ENCODE assay signal across 20 cellular contexts in the genomic region with DNA sequence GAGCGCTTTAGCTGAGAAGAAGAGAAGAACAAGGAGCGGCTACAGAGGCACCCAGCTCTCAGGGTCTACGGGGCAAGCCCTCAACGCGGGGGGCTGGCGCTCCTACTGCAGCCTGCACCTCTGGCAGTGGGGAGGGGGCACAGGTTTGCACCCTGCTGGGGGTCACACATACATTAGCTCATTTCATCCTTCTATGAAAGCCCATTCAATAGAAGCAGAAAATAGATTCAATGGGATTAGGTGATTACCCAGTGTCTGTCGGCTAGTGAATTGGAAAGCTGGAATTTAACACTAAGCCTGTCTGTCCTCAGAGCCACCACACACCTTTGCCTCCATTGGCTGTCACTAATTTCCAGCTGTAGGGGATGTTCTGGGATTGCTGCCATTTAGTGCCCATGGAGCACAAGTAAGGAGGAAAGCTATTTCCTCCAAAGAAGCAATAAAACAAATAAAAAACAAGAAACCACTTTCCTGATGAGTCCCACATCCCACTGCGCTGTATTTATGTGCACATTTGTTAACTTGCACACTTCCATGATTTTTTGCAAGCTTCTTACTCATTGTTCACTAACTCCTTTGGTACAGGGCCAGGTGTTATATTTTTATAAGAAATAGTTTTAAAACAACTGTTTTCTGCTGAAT.
DNase-seq lines count a peak whose midpoint lies in the region; ATAC-seq, FAIRE-seq and TF ChIP-seq lines count a peak whose summit lies in the region.
"Had no signal": no experiment of that assay in that cellular context is flagged by ENCODE, and none has a peak within 500 bp of the region (broad histone marks: within the 10 kb centered on the region; RNA-seq: fewer than 3 reads in every experiment).

No MANE protein-coding gene starts in this region.

- peak overlapping the region; percentile 28 for H3K27ac ChIP-seq in RWPE2 (ENCODE audit: poor library complexity, severe bottlenecking)
- H3K27ac ChIP-seq in neural progenitor cell = no peak overlapping the region
- no peak overlapping the region for H3K27ac ChIP-seq in HepG2 (ENCODE audit: extremely low read length, insufficient read depth, low read length)
- H3K27ac ChIP-seq: A549, SJSA1 had no signal

- CTCF ChIA-PET in HepG2 (lab: Yijun Ruan, JAX; ENCODE audit: low intra/inter-chr PET ratio, low total read pairs) = no interaction called here

- no peak for TF ChIP-seq CTCF in RWPE2 (IDR thresholded peaks at IDR 0.05; ENCODE audit: poor library complexity, severe bottlenecking)
- TF ChIP-seq CTCF in foreskin fibroblast (IDR thresholded peaks at IDR 0.05; ENCODE audit: low read depth, low read length) = no peak
- no peak for TF ChIP-seq CTCF in neural progenitor cell (IDR thresholded peaks at IDR 0.05)
- no peak for TF ChIP-seq CTCF in HepG2 (CRISPR knock-in tag; IDR thresholded peaks at IDR 0.05)

- H3F3A ChIP-seq in neural progenitor cell (ENCODE audit: low read depth) = peaks cover 11% of the 10 kb centered on the region

- H3K4me1 Mint-ChIP-seq in neural progenitor cell = peaks cover 45% of the 10 kb centered on the region
- peaks cover 35% of the 10 kb centered on the region for H3K4me1 Mint-ChIP-seq in stimulated activated memory B cell treated with anti-CD40 and anti-IgM and Interleukin-4, amounts not matched to agents 10 μg/mL and 1 μg/mL and 100 μg/mL, for 72 hours

- peaks cover 4% of the 10 kb centered on the region for H3K36me3 Mint-ChIP-seq in neural progenitor cell
- H3K36me3 Mint-ChIP-seq in stimulated activated memory B cell treated with anti-CD40 and anti-IgM and Interleukin-4, amounts not matched to agents 10 μg/mL and 1 μg/mL and 100 μg/mL, for 72 hours = peaks cover 46% of the 10 kb centered on the region

- no peak overlapping the region for H3K27ac Mint-ChIP-seq in neural progenitor cell
- no peak overlapping the region for H3K27ac Mint-ChIP-seq in stimulated activated memory B cell treated with anti-CD40 and anti-IgM and Interleukin-4, amounts not matched to agents 10 μg/mL and 1 μg/mL and 100 μg/mL, for 72 hours

- TF ChIP-seq EP300 in HepG2 (IDR thresholded peaks at IDR 0.05; ENCODE audit: low read depth in 2 of 2, low read length in 2 of 2) (no peak), HepG2 (CRISPR knock-in tag; IDR thresholded peaks at IDR 0.05; ENCODE audit: borderline replicate concordance) (no peak)

- H4K20me1 ChIP-seq in neural progenitor cell (ENCODE audit: low read depth) (peaks cover 14% of the 10 kb centered on the region), HepG2 (ENCODE audit: insufficient read depth, low read length) (no peaks in the 10 kb centered on the region)

- H3K4me1 ChIP-seq in RWPE2 (ENCODE audit: insufficient read depth, poor library complexity, severe bottlenecking) = peaks cover 33% of the 10 kb centered on the region
- H3K4me1 ChIP-seq in neural progenitor cell = peaks cover 23% of the 10 kb centered on the region
- no peaks in the 10 kb centered on the region for H3K4me1 ChIP-seq in HepG2 (ENCODE audit: insufficient read depth, low read length)
- H3K4me1 ChIP-seq: A549, BE2C had no signal

- BruUV-seq in HepG2 (replicated peaks; lab: Mats Ljungman, UMichigan) = no TSS peak

- H3K79me2 ChIP-seq in neural progenitor cell (ENCODE audit: low read depth) = no peaks in the 10 kb centered on the region
- no peaks in the 10 kb centered on the region for H3K79me2 ChIP-seq in HepG2 (ENCODE audit: insufficient read depth, low read length)

- POLR2A ChIA-PET in HepG2 (lab: Yijun Ruan, JAX) = no interaction called here

- H3K4me3 ChIP-seq in RWPE2 (ENCODE audit: severe bottlenecking) (no peak overlapping the region), foreskin fibroblast (ENCODE audit: low read depth in 1 of 2, low read length in 2 of 2) (no peak overlapping the region), neural progenitor cell (no peak overlapping the region), HepG2 (replicated peaks in 1 of 3; ENCODE audit: insufficient read depth in 1 of 3, low read depth in 2 of 3, low read length in 3 of 3) (no peak overlapping the region)
- H3K4me3 ChIP-seq: A549, SJSA1 had no signal

- H3K4me3 Mint-ChIP-seq in neural progenitor cell = no peak overlapping the region
- no peak overlapping the region for H3K4me3 Mint-ChIP-seq in stimulated activated memory B cell treated with anti-CD40 and anti-IgM and Interleukin-4, amounts not matched to agents 10 μg/mL and 1 μg/mL and 100 μg/mL, for 72 hours
- H3K4me3 Mint-ChIP-seq: IgD-negative memory B cell had no signal

- TF ChIP-seq RAD21 in HepG2 (CRISPR knock-in tag; IDR thresholded peaks at IDR 0.05) = no peak

- H3K4me2 ChIP-seq in neural progenitor cell (peak overlapping the region; percentile 53), HepG2 (ENCODE audit: low read depth, low read length) (no peak overlapping the region)
- H3K4me2 ChIP-seq: A549 had no signal

- in situ Hi-C loops in HepG2 (cut with HindIII; ENCODE audit: extremely low pct_ligation_motif_present, low pct_unique_long_range_greater_than_20kb) = no loop called here

- H3K9me3 ChIP-seq in RWPE2 (ENCODE audit: severe bottlenecking) = no peaks in the 10 kb centered on the region
- H3K9me3 ChIP-seq in neural progenitor cell (ENCODE audit: low read depth) = no peaks in the 10 kb centered on the region
- H3K9me3 ChIP-seq in HepG2 (ENCODE audit: low read length) = no peaks in the 10 kb centered on the region
- H3K9me3 ChIP-seq: A549, BE2C, SJSA1 had no signal

- intact Hi-C loops in HepG2 (cut with micrococcal nuclease; ENCODE audit: unreplicated experiment) = no loop called here

- TF ChIP-seq POLR2A in HepG2 (IDR thresholded peaks at IDR 0.05; ENCODE audit: insufficient read depth in 1 of 2, low read depth in 2 of 2, low read length in 2 of 2) = no peak

- H2AFZ ChIP-seq in neural progenitor cell (replicated peaks) (no peak overlapping the region), HepG2 (ENCODE audit: low read length) (no peak overlapping the region)

- H3K9ac ChIP-seq in neural progenitor cell = no peak overlapping the region
- H3K9ac ChIP-seq in HepG2 (ENCODE audit: insufficient read depth, low read depth, low read length) = no peak overlapping the region

- WGBS in HepG2 (ENCODE audit: low lambda C conversion rate) = 73% methylated on average over 8 of the region's 8 CpGs

- H3K27me3 ChIP-seq in RWPE2 (ENCODE audit: insufficient read depth, poor library complexity, severe bottlenecking) = no peaks in the 10 kb centered on the region
- peaks cover 17% of the 10 kb centered on the region for H3K27me3 ChIP-seq in neural progenitor cell
- H3K27me3 ChIP-seq in HepG2 (ENCODE audit: control insufficient read depth in 1 of 2, insufficient read depth in 2 of 2, low read length in 2 of 2) = no peaks in the 10 kb centered on the region; a peak in 1 of 5 replicates
- H3K27me3 ChIP-seq: BE2C, SJSA1 had no signal

- H3K36me3 ChIP-seq in RWPE2 (ENCODE audit: low read depth) (no peaks in the 10 kb centered on the region), neural progenitor cell (no peaks in the 10 kb centered on the region), HepG2 (replicated peaks in 1 of 2; ENCODE audit: control insufficient read depth in 1 of 2, insufficient read depth in 2 of 2, low read length in 2 of 2) (no peaks in the 10 kb centered on the region)
- H3K36me3 ChIP-seq: BE2C, SJSA1 had no signal

- DNase-seq in EH (ENCODE audit: low read depth) = peak; percentile 65
- no peak for DNase-seq in RWPE2 (ENCODE audit: low spot score)
- DNase-seq in foreskin fibroblast = peak; percentile 7 to 29
- peak; percentile 69 for DNase-seq in neural progenitor cell (ENCODE audit: low spot score)
- DNase-seq in OCI-M2 (lab: John Stamatoyannopoulos, UW; ENCODE audit: unreplicated experiment) = no peak
- DNase-seq in HepG2 (ENCODE audit: low spot score) = no peak
- no peak for DNase-seq in middle frontal gyrus (ENCODE audit: extremely low spot score, low spot score)
- DNase-seq: BE2C, EL, GF-D8, NCI-H187 treated with DMSO at 0.1 percent for 48 hours, NCI-H226 had no signal

- H3K27me3 Mint-ChIP-seq in neural progenitor cell (ENCODE audit: insufficient read depth, low read depth) = peaks cover 18% of the 10 kb centered on the region
- no peaks in the 10 kb centered on the region for H3K27me3 Mint-ChIP-seq in stimulated activated memory B cell treated with anti-CD40 and anti-IgM and Interleukin-4, amounts not matched to agents 10 μg/mL and 1 μg/mL and 100 μg/mL, for 72 hours
- H3K27me3 Mint-ChIP-seq: IgD-negative memory B cell had no signal

- no peak for FAIRE-seq in HepG2 (lab: Jason Lieb, UNC)
- FAIRE-seq: A549, D721Med, HTR-8/SVneo, RCC 7860 had no signal

- ATAC-seq in RWPE2 (ENCODE audit: low read depth) = no peak
- no peak for ATAC-seq in stimulated activated memory B cell treated with anti-CD40 and anti-IgM and Interleukin-4, amounts not matched to agents 10 μg/mL and 1 μg/mL and 100 μg/mL, for 72 hours
- ATAC-seq in HepG2 = no peak
- ATAC-seq: A549, Right ventricle myocardium inferior had no signal

- H3K9me3 Mint-ChIP-seq in neural progenitor cell = peaks cover 9% of the 10 kb centered on the region
- no peaks in the 10 kb centered on the region for H3K9me3 Mint-ChIP-seq in stimulated activated memory B cell treated with anti-CD40 and anti-IgM and Interleukin-4, amounts not matched to agents 10 μg/mL and 1 μg/mL and 100 μg/mL, for 72 hours
- H3K9me3 Mint-ChIP-seq: IgD-negative memory B cell had no signal

TF ChIP-seq in HepG2, 621 proteins besides CTCF, POLR2A, EP300 and RAD21:
- TF ChIP-seq CEBPG (CRISPR knock-in tag; IDR thresholded peaks at IDR 0.05) = no peak

Comparison
In these comparisons a context has a peak if more than half of its experiments do, and no peak if none do; other contexts are left out.
1. DNase-seq: peak in EH (single experiment), foreskin fibroblast (2 of 2) and neural progenitor cell (single experiment); none in RWPE2 (single experiment), OCI-M2 (single experiment), HepG2 (single experiment) and middle frontal gyrus (single experiment).